8 cellular contexts compared by ENCODE assay signal in genomic region chr14:35403397-35404245, GRCh38. TPM values are rescaled to one million over a fixed set of nuclear protein-coding genes. Genes with fewer than 3 reads are reported as not detected.
DNase-seq lines count a peak whose midpoint lies in the region; ATAC-seq and TF ChIP-seq lines count a peak whose summit lies in the region.

No MANE protein-coding gene starts in this region.

- peak overlapping the region; percentile 86 for H3K4me3 Mint-ChIP-seq in Caco-2 (ENCODE audit: unreplicated experiment)
- H3K4me3 Mint-ChIP-seq in effector memory CD8-positive, alpha-beta T cell: peak overlapping the region; percentile 92 to 94

- no peaks in the 10 kb centered on the region for H3K9me3 Mint-ChIP-seq in Caco-2 (ENCODE audit: unreplicated experiment)
- no peaks in the 10 kb centered on the region for H3K9me3 Mint-ChIP-seq in effector memory CD8-positive, alpha-beta T cell

- CTCF ChIA-PET in Caco-2 (lab: Charles Lee): interaction anchor here (0.6 to 2.6 kb wide), 8 partner anchors 9 to 687 kb away, joined by 3 to 13 read pairs (median 4); partner anchors contain the start of gene PSMA6

- peak overlapping the region; percentile 94 for H3K23ac ChIP-seq in mesendoderm (ENCODE audit: low read length)

- H3K4me1 Mint-ChIP-seq in Caco-2 (ENCODE audit: low read depth, unreplicated experiment): peaks cover 10% of the 10 kb centered on the region
- peaks cover 53 to 58% of the 10 kb centered on the region in 2 donors for H3K4me1 Mint-ChIP-seq in effector memory CD8-positive, alpha-beta T cell (ENCODE audit: low read depth in 2 of 2)

- no peak overlapping the region for H2BK15ac ChIP-seq in mesendoderm (replicated peaks; ENCODE audit: low read depth)

- peak overlapping the region; percentile 90 for H4K8ac ChIP-seq in mesendoderm (ENCODE audit: low read depth, low read length)

- peak overlapping the region; percentile 54 for H2AK5ac ChIP-seq in mesendoderm (ENCODE audit: low read length)

- intact Hi-C loops in Caco-2 (cut with micrococcal nuclease; ENCODE audit: unreplicated experiment): loop anchor here (1.0 to 10.0 kb wide), 5 partner anchors 29 to 357 kb away; partner anchors contain the start of genes FAM177A1, PPP2R3C, PRORP and PSMA6

- no peak overlapping the region for H4K5ac ChIP-seq in mesendoderm (ENCODE audit: low read length)

- peak overlapping the region; percentile 99 for H3K27ac ChIP-seq in mesendoderm (ENCODE audit: low read depth, low read length)

- no peaks in the 10 kb centered on the region for H3K9me3 ChIP-seq in Caco-2

- peaks cover 15% of the 10 kb centered on the region for H3K79me1 ChIP-seq in mesendoderm (ENCODE audit: low read length)

- DNase-seq in Caco-2: peak; percentile 92 to 93
- peak in 75 of 76 experiments; percentile 36 to 94 (median 87) for DNase-seq in HUDEP-2 (lab: John Stamatoyannopoulos, UW; ENCODE audit: unreplicated experiment in 76 of 76)
- peak; percentile 88 to 97 for DNase-seq in NOMO-1 (lab: John Stamatoyannopoulos, UW; ENCODE audit: unreplicated experiment in 2 of 2)
- DNase-seq in activated CD8-positive, alpha-beta memory T cell treated with anti-CD3 and anti-CD28 coated beads for 48 hours (ENCODE audit: low read depth in 2 of 3, low spot score in 2 of 3): peak; percentile 89 to 94 (median 92)
- DNase-seq in effector memory CD8-positive, alpha-beta T cell: peak; percentile 92 to 94 (median 93)
- DNase-seq in mesendoderm: peak; percentile 91
- peak; percentile 86 for DNase-seq in stimulated activated CD8-positive, alpha-beta memory T cell treated with anti-CD3 and anti-CD28 coated beads, Interleukin-12 subunit alpha, Interleukin-12 subunit beta, amount 100 ng/mL, for 24 hours (ENCODE audit: extremely low read depth)

- POLR2A ChIA-PET in Caco-2 (lab: Charles Lee): interaction anchor here (0.5 to 2.7 kb wide), 10 partner anchors 24 to 791 kb away, joined by 3 to 47 read pairs (median 4); partner anchors contain the start of genes PPP2R3C, PRORP, PSMA6 and SRP54

- TF ChIP-seq CTCF in Caco-2 (IDR thresholded peaks at IDR 0.05; ENCODE audit: insufficient read depth in 1 of 2, low read depth in 1 of 2, low read length in 1 of 2, severe bottlenecking in 1 of 2, unreplicated experiment in 1 of 2): no peak

- H3K27ac Mint-ChIP-seq in Caco-2 (ENCODE audit: unreplicated experiment): peak overlapping the region; percentile 81
- H3K27ac Mint-ChIP-seq in effector memory CD8-positive, alpha-beta T cell: peak overlapping the region; percentile 99 to 100

- no TSS peak for BruUV-seq in Caco-2 (replicated peaks; lab: Mats Ljungman, UMichigan)

- H3K4ac ChIP-seq in mesendoderm (ENCODE audit: low read depth, low read length): peak overlapping the region; percentile 99

- ATAC-seq in GM21390 (IDR thresholded peaks at IDR 0.05; ENCODE audit: unreplicated experiment): peak; percentile 52
- peak; percentile 56 for ATAC-seq in effector memory CD8-positive, alpha-beta T cell (replicated peaks)

- no CpG with 5 or more reads among the region's 57 CpGs for WGBS in mesendoderm (ENCODE audit: extremely low coverage, insufficient coverage, low lambda C conversion rate)

- peak overlapping the region; percentile 96 for H2BK5ac ChIP-seq in mesendoderm (ENCODE audit: low read length)

- H3K36me3 Mint-ChIP-seq in Caco-2 (ENCODE audit: insufficient read depth, unreplicated experiment): peaks cover 62% of the 10 kb centered on the region
- H3K36me3 Mint-ChIP-seq in effector memory CD8-positive, alpha-beta T cell (ENCODE audit: insufficient read depth): peaks cover 74% of the 10 kb centered on the region

- H3K4me1 ChIP-seq in Caco-2 (peaks cover 23% of the 10 kb centered on the region), mesendoderm (ENCODE audit: control insufficient read depth, low read depth, low read length) (peaks cover 20% of the 10 kb centered on the region)

- H3K36me3 ChIP-seq in Caco-2 (ENCODE audit: control insufficient read depth, insufficient read depth, low read length): peaks cover 3% of the 10 kb centered on the region; the same call in 1 of the 2 replicates
- H3K36me3 ChIP-seq in mesendoderm (ENCODE audit: control insufficient read depth, insufficient read depth, low read length): peaks cover 17% of the 10 kb centered on the region

- H3K4me3 ChIP-seq in Caco-2 (ENCODE audit: low read depth, low read length) (peak overlapping the region; percentile 97), mesendoderm (ENCODE audit: low read length) (peak overlapping the region; percentile 92)

- peaks cover 28% of the 10 kb centered on the region for H3K79me2 ChIP-seq in mesendoderm (ENCODE audit: control insufficient read depth, insufficient read depth, low read length)

- H2BK120ac ChIP-seq in mesendoderm (ENCODE audit: low read depth, low read length): peak overlapping the region; percentile 15

- peak overlapping the region; percentile 99 for H3K56ac ChIP-seq in mesendoderm (ENCODE audit: low read length)

- no peaks in the 10 kb centered on the region for H3K27me3 Mint-ChIP-seq in Caco-2 (ENCODE audit: insufficient read depth, unreplicated experiment)
- H3K27me3 Mint-ChIP-seq in effector memory CD8-positive, alpha-beta T cell: no peaks in the 10 kb centered on the region

- peak overlapping the region; percentile 96 for H3K4me2 ChIP-seq in mesendoderm (ENCODE audit: low read length)

- H3K27me3 ChIP-seq in Caco-2 (replicated peaks; ENCODE audit: control insufficient read depth, insufficient read depth, low read length) (no peaks in the 10 kb centered on the region; the same call in 1 of the 2 replicates), mesendoderm (ENCODE audit: insufficient read depth, low read length, poor library complexity) (no peaks in the 10 kb centered on the region)

- H3K18ac ChIP-seq in mesendoderm (ENCODE audit: low read length): peak overlapping the region; percentile 97

- peak overlapping the region; percentile 100 for H3K9ac ChIP-seq in mesendoderm (ENCODE audit: low read length)

RNA-seq across cellular contexts. Expression of gene NFKBIA, which starts 0.9 kb away (rescaled TPM):
- total RNA-seq in Caco-2 (2022): 33.4 and 39.9 TPM in 2 replicates
- polyA plus RNA-seq in mesendoderm (2013, experiment 1 of 2): 49.3 TPM
- polyA plus RNA-seq in mesendoderm (2013, experiment 2 of 2): 45.6 TPM

Comparison
In these comparisons a context has a peak if more than half of its experiments do, and no peak if none do; other contexts are left out.
1. Peak in every context shown above with its lines: DNase-seq, ATAC-seq, H3K4me3 ChIP-seq and H3K27ac ChIP-seq.